8 cellular contexts compared by ENCODE assay signal in the genomic region with DNA sequence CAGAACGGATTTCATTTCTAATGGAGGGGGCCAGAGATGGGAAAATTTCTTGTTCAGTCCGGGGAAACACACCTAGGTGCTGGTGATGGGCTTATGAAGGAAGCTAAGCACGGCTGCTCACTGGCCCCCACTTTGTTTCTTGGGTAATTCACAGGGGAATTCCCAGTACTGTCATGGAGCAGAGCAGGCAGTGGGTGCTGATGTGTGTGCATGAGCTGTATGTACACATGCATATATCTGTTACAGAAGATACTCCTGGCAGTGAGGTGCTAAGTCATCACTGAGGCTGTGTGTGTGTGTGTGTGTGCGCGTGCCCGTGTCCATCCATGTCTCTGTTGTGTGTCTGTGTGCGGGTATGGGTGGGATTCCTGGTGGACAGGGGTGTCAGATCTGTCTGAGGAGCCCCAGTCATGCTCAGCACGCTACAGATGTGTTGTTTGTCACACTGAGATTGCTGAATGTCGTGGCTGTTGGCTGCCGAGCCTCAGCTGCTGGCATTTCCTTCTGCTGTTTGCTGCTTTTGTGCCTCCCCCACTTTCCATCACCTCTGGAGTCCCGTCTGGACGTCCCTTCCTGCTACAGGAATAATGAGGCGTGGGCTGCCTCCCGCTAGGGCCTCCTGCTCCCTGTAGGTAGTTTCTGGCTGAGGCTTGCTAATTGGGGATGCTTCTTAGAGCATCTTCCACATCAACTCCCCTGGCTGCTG. TPM values are rescaled to one million over a fixed set of nuclear protein-coding genes. Genes with fewer than 3 reads are reported as not detected.
A peak's percentile ranks its signal among the peaks of the same experiment; 100 is the strongest.
DNase-seq lines count a peak whose midpoint lies in the region; ATAC-seq and TF ChIP-seq lines count a peak whose summit lies in the region.

No MANE protein-coding gene starts in this region.

- peak overlapping the region; percentile 14; the same call in 1 of the 2 replicates for H3K4me3 ChIP-seq in GM06990 (replicated peaks; ENCODE audit: low read depth, low read length)
- H3K4me3 ChIP-seq in body of pancreas = no peak overlapping the region

- H3K27me3 ChIP-seq in GM06990 (replicated peaks; ENCODE audit: control insufficient read depth, insufficient read depth, low read length) (no peaks in the 10 kb centered on the region), body of pancreas (no peaks in the 10 kb centered on the region)

- intact Hi-C loops in body of pancreas (cut with DNase I) = no loop called here

- ATAC-seq in GM21825 (IDR thresholded peaks at IDR 0.05; ENCODE audit: unreplicated experiment) = peak; percentile 69
- ATAC-seq in body of pancreas = no peak

- no peak for TF ChIP-seq POLR2A in body of pancreas (IDR thresholded peaks at IDR 0.05)

- H3K27ac ChIP-seq in RWPE1 = peak overlapping the region; percentile 52
- peak overlapping the region in 3 of 4 donors; percentile 3 to 25 (median 22) for H3K27ac ChIP-seq in body of pancreas

- 73 to 78% methylated on average over 13 to 14 of the region's 14 CpGs for WGBS in body of pancreas, 2 donors

- DNase-seq in GM06990 (ENCODE audit: extremely low read depth, insufficient read length) (peak; percentile 66), RWPE1 (ENCODE audit: low spot score) (no peak), body of pancreas (no peak), NCI-H1105 treated with DMSO at 0.1 percent for 48 hours (lab: John Stamatoyannopoulos, UW) (no peak), epidermal melanocyte (ENCODE audit: insufficient read length, low spot score) (no peak), NCI-H345 (lab: John Stamatoyannopoulos, UW) (no peak)
- DNase-seq in stimulated activated CD4-positive, alpha-beta T cell treated with anti-CD3 and anti-CD28 coated beads, Interleukin-15, amount 100 ng/mL, for 48 hours (ENCODE audit: low read depth in 2 of 2) = peak; percentile 9 to 26

- H3K9me3 ChIP-seq in body of pancreas = no peaks in the 10 kb centered on the region

- POLR2A ChIA-PET in RWPE1 (lab: Yijun Ruan, JAX; ENCODE audit: low non-redundant PET) = no interaction called here

- H3K36me3 ChIP-seq in GM06990 (ENCODE audit: control insufficient read depth, insufficient read depth, low read length) (peaks cover 12% of the 10 kb centered on the region), body of pancreas (replicated peaks in 1 of 2; ENCODE audit: insufficient read depth in 1 of 2, low read depth in 2 of 2) (peaks cover 9 to 29% of the 10 kb centered on the region in 2 donors)

- peaks cover 24% of the 10 kb centered on the region for H3K4me1 ChIP-seq in body of pancreas

- CTCF ChIA-PET in RWPE1 (lab: Yijun Ruan, JAX) = interaction anchor here (0.8 to 1.2 kb wide), 4 partner anchors 10 to 671 kb away, joined by 3 to 6 read pairs (median 4); no protein-coding TSS in a partner anchor

- no peak for TF ChIP-seq CTCF in GM06990 (IDR thresholded peaks at IDR 0.05; ENCODE audit: insufficient read depth, low read length, poor library complexity, severe bottlenecking)
- no peak for TF ChIP-seq CTCF in RWPE1 (conservative IDR thresholded peaks at IDR 0.05; ENCODE audit: low read depth)
- TF ChIP-seq CTCF in body of pancreas (IDR thresholded peaks at IDR 0.05) = no peak

RNA-seq across cellular contexts. Expression of a gene that starts 53.3 kb away (rescaled TPM):
- 10 to 100 TPM; 44.4 to 50.4 TPM for total RNA-seq in body of pancreas

Comparison
In these comparisons a context has a peak if more than half of its experiments do, and no peak if none do; other contexts are left out.
1. DNase-seq: peak in GM06990 (single experiment) and stimulated activated CD4-positive, alpha-beta T cell treated with anti-CD3 and anti-CD28 coated beads, Interleukin-15, amount 100 ng/mL, for 48 hours (2 of 2); none in RWPE1 (single experiment), body of pancreas (0 of 4), NCI-H1105 treated with DMSO at 0.1 percent for 48 hours (single experiment), epidermal melanocyte (single experiment) and NCI-H345 (single experiment).